Comparison of ENCODE assay signal across 8 cellular contexts in the genomic region with DNA sequence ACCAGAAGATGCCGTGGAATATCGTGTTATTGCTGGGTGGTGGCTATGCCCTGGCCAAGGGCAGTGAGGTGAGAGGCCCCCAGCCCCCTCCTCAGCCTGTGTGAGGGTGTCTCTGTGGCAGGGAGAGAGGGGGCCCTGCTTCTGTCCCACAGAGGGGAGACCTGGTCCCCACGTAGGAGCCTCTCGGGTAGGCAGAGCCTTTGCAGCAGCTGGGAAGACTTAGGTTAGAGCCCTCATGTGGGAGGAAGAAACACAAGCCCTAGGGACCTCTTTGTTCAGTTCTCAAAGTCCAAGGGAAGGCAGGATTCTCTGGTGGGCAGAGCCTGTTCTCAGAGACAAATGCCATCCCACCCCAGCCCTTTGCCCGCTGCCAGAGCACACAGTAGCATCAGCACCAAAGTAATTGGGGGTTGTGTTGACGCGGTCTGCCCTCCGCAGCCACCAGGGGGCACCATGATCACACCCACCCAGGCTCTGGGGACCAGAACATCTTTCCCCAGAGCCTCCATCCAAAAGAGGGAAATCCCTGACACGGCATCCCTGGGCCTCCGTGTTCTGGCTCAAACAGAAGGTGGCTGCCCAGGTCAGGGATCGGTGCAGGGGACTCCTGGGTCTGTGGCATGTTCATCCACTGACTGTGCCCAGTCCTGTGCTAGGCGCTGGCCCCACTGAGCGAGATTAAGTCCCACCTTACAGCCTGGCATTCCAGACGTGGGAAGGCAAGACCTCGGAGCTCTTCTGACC. TPM values are rescaled to one million over a fixed set of nuclear protein-coding genes. Genes with fewer than 3 reads are reported as not detected.
DNase-seq lines count a peak whose midpoint lies in the region; ATAC-seq and TF ChIP-seq lines count a peak whose summit lies in the region.

No MANE protein-coding gene starts in this region.

- H3K4me3 ChIP-seq in HL-60 (replicated peaks; ENCODE audit: insufficient read depth, low read length) (no peak overlapping the region), OCI-LY3 (ENCODE audit: low read length) (no peak overlapping the region), esophagus squamous epithelium (no peak overlapping the region)

- H3K36me3 ChIP-seq in OCI-LY3 (replicated peaks; ENCODE audit: low read depth, low read length) (no peaks in the 10 kb centered on the region), esophagus squamous epithelium (no peaks in the 10 kb centered on the region)

- peaks cover 5 to 8% of the 10 kb centered on the region in 2 donors for H3K27me3 Mint-ChIP-seq in natural killer cell treated with Interleukin-12 subunit alpha and Interleukin-12 subunit beta and Interleukin-15 and Interleukin-18, amount 100 ng/mL, for 72 hours

- no peaks in the 10 kb centered on the region for H3K9me3 ChIP-seq in OCI-LY3 (ENCODE audit: insufficient read depth, low read length)
- H3K9me3 ChIP-seq in esophagus squamous epithelium = no peaks in the 10 kb centered on the region

- no peak overlapping the region for H3K27ac Mint-ChIP-seq in natural killer cell treated with Interleukin-12 subunit alpha and Interleukin-12 subunit beta and Interleukin-15 and Interleukin-18, amount 100 ng/mL, for 72 hours

- H3K4me2 ChIP-seq in OCI-LY3 (ENCODE audit: low read length) = peak overlapping the region; percentile 57

- peaks cover 22% of the 10 kb centered on the region for H3K4me1 ChIP-seq in OCI-LY3 (ENCODE audit: low read length)
- H3K4me1 ChIP-seq in esophagus squamous epithelium = peaks cover 0 to 33% (median 13%) of the 10 kb centered on the region in 3 donors

- intact Hi-C loops in esophagus squamous epithelium (cut with DNase I) = loop anchor here (10.0 kb wide), 1 partner anchor 120 kb away; a partner anchor contains a TSS

- ATAC-seq in natural killer cell treated with Interleukin-12 subunit alpha and Interleukin-12 subunit beta and Interleukin-15 and Interleukin-18, amount 100 ng/mL, for 72 hours = peak; percentile 68 to 72
- no peak for ATAC-seq in HG02870 (IDR thresholded peaks at IDR 0.05; ENCODE audit: unreplicated experiment)

- H2AFZ ChIP-seq in OCI-LY3 (ENCODE audit: low read depth, low read length) = peak overlapping the region; percentile 12; the same call in 1 of the 2 replicates

- peak; percentile 79 for TF ChIP-seq CTCF in HL-60 (IDR thresholded peaks at IDR 0.05; ENCODE audit: insufficient read depth, low read length)
- peak; percentile 94 for TF ChIP-seq CTCF in OCI-LY3 (IDR thresholded peaks at IDR 0.05; ENCODE audit: low read depth, low read length)
- peak; percentile 82 to 95 (median 92) for TF ChIP-seq CTCF in esophagus squamous epithelium (IDR thresholded peaks at IDR 0.05)

- no peaks in the 10 kb centered on the region for H3K4me1 Mint-ChIP-seq in natural killer cell treated with Interleukin-12 subunit alpha and Interleukin-12 subunit beta and Interleukin-15 and Interleukin-18, amount 100 ng/mL, for 72 hours (ENCODE audit: low read depth in 2 of 2)

- H3K9me3 Mint-ChIP-seq in natural killer cell treated with Interleukin-12 subunit alpha and Interleukin-12 subunit beta and Interleukin-15 and Interleukin-18, amount 100 ng/mL, for 72 hours = no peaks in the 10 kb centered on the region

- H3K9ac ChIP-seq in OCI-LY3 (ENCODE audit: low read length) = no peak overlapping the region

- H4K20me1 ChIP-seq in OCI-LY3 (ENCODE audit: insufficient read depth, low read length) = no peaks in the 10 kb centered on the region

- TF ChIP-seq POLR2A in esophagus squamous epithelium (IDR thresholded peaks at IDR 0.05) = no peak

- no peaks in the 10 kb centered on the region for H3K36me3 Mint-ChIP-seq in natural killer cell treated with Interleukin-12 subunit alpha and Interleukin-12 subunit beta and Interleukin-15 and Interleukin-18, amount 100 ng/mL, for 72 hours

- 19 to 51% methylated on average over 5 to 7 of the region's 15 CpGs for WGBS in esophagus squamous epithelium, 2 donors

- no peaks in the 10 kb centered on the region for H3K27me3 ChIP-seq in HL-60 (ENCODE audit: insufficient read depth, poor library complexity, severe bottlenecking)
- peaks cover 15% of the 10 kb centered on the region for H3K27me3 ChIP-seq in OCI-LY3 (ENCODE audit: low read depth, low read length)
- peaks cover 0 to 32% (median 0%) of the 10 kb centered on the region in 4 donors for H3K27me3 ChIP-seq in esophagus squamous epithelium

- no peak overlapping the region for H3K4me3 Mint-ChIP-seq in natural killer cell treated with Interleukin-12 subunit alpha and Interleukin-12 subunit beta and Interleukin-15 and Interleukin-18, amount 100 ng/mL, for 72 hours

- no peak overlapping the region for H3K27ac ChIP-seq in HL-60 (replicated peaks)
- H3K27ac ChIP-seq in OCI-LY3 (ENCODE audit: low read length) = no peak overlapping the region
- no peak overlapping the region for H3K27ac ChIP-seq in esophagus squamous epithelium

- no peaks in the 10 kb centered on the region for H3K79me2 ChIP-seq in OCI-LY3 (ENCODE audit: low read length)

- DNase-seq in ELF-1 (ENCODE audit: low read depth, low spot score) (peak; percentile 86), HL-60 (ENCODE audit: low read depth in 1 of 2, low spot score in 1 of 2) (peak; percentile 21 to 67), activated T-cell treated with anti-CD3 and anti-CD28 coated beads for 4 hours (peak; percentile 75), esophagus squamous epithelium (lab: John Stamatoyannopoulos, UW) (no peak)
- peak; percentile 77 for DNase-seq in natural killer cell treated with Interleukin-12 subunit alpha and Interleukin-12 subunit beta and Interleukin-15 and Interleukin-18, amount 100 ng/mL, for 72 hours (ENCODE audit: low spot score)
- peak; percentile 67 for DNase-seq in stimulated activated naive CD4-positive, alpha-beta T cell treated with Interleukin-2 at 50 U/mL for 16 hours (lab: John Stamatoyannopoulos, UW)

RNA-seq across cellular contexts. Expression of a gene that starts 11.5 kb away (rescaled TPM):
- total RNA-seq in esophagus squamous epithelium = 10 to 100 TPM; 10.5 to 17.0 (median 14.8) TPM
- not detected for total RNA-seq in natural killer cell treated with Interleukin-12 subunit alpha and Interleukin-12 subunit beta and Interleukin-15 and Interleukin-18, amount 100 ng/mL, for 72 hours

RNA-seq across cellular contexts. Expression of a gene that starts 21.2 kb away (rescaled TPM):
- total RNA-seq in esophagus squamous epithelium = not detected
- total RNA-seq in natural killer cell treated with Interleukin-12 subunit alpha and Interleukin-12 subunit beta and Interleukin-15 and Interleukin-18, amount 100 ng/mL, for 72 hours = not detected

RNA-seq across cellular contexts. Expression of a gene that starts 57.8 kb away (rescaled TPM):
- 10 to 100 TPM; 17.4 to 25.3 (median 21.1) TPM for total RNA-seq in esophagus squamous epithelium
- total RNA-seq in natural killer cell treated with Interleukin-12 subunit alpha and Interleukin-12 subunit beta and Interleukin-15 and Interleukin-18, amount 100 ng/mL, for 72 hours = 100 to 1,000 TPM; 104 to 135 TPM

Comparison
In these comparisons a context has a peak if more than half of its experiments do, and no peak if none do; other contexts are left out.
1. RNA of a gene that starts 11.5 kb away (total RNA-seq): 10.5 to 17.0 TPM in esophagus squamous epithelium; not detected in natural killer cell treated with Interleukin-12 subunit alpha and Interleukin-12 subunit beta and Interleukin-15 and Interleukin-18, amount 100 ng/mL, for 72 hours; every median in the first group is over 10 times any median in the second.
2. RNA of a gene that starts 57.8 kb away (total RNA-seq): 104 to 135 TPM in natural killer cell treated with Interleukin-12 subunit alpha and Interleukin-12 subunit beta and Interleukin-15 and Interleukin-18, amount 100 ng/mL, for 72 hours; 17.4 to 25.3 TPM in esophagus squamous epithelium; every median in the first group is over 4 times any median in the second.
3. Peak in every context shown above with its lines, with median percentiles within 50 percentile points of each other: CTCF ChIP-seq.